8 cellular contexts compared by ENCODE assay signal in genomic region chr16:31700200-31700529, GRCh38.
DNase-seq lines count a peak whose midpoint lies in the region; ATAC-seq, FAIRE-seq and TF ChIP-seq lines count a peak whose summit lies in the region.

No MANE protein-coding gene starts in this region.

- H3K27ac Mint-ChIP-seq in activated B cell treated with CpG ODN at 0.5 μM for 24 hours = peak overlapping the region; percentile 77
- H3K27ac Mint-ChIP-seq in stimulated activated naive B cell treated with anti-CD40 and anti-IgM and Interleukin-4, amounts not matched to agents 10 μg/mL and 1 μg/mL and 100 μg/mL, for 72 hours = peak overlapping the region; percentile 80

- DNase-seq in A673 (ENCODE audit: low spot score) (no peak), GM10248 (ENCODE audit: extremely low spot score) (peak; percentile 90), HTR-8/SVneo (ENCODE audit: insufficient read length, low spot score) (peak; percentile 90), activated B cell treated with CpG ODN at 0.5 μM for 24 hours (no peak), hepatic stellate cell (ENCODE audit: low spot score) (peak; percentile 60), ecto neural progenitor cell (ENCODE audit: low spot score) (no peak)
- DNase-seq in stimulated activated naive B cell treated with anti-CD40 and anti-IgM and Interleukin-4, amounts not matched to agents 10 μg/mL and 1 μg/mL and 100 μg/mL, for 72 hours = no peak

- H3K36me3 ChIP-seq in A673 (ENCODE audit: insufficient read depth, low read length, poor library complexity, severe bottlenecking) = peaks cover 3% of the 10 kb centered on the region

- H3K4me1 Mint-ChIP-seq in activated B cell treated with CpG ODN at 0.5 μM for 24 hours = peaks cover 24% of the 10 kb centered on the region
- peaks cover 16 to 27% of the 10 kb centered on the region in 2 donors for H3K4me1 Mint-ChIP-seq in stimulated activated naive B cell treated with anti-CD40 and anti-IgM and Interleukin-4, amounts not matched to agents 10 μg/mL and 1 μg/mL and 100 μg/mL, for 72 hours

- no peak overlapping the region for H3K27ac ChIP-seq in A673 (ENCODE audit: low read depth, low read length, poor library complexity, severe bottlenecking)

- ATAC-seq in activated B cell treated with CpG ODN at 0.5 μM for 24 hours (ENCODE audit: low read depth) (peak; percentile 96), GM18907 (IDR thresholded peaks at IDR 0.05; ENCODE audit: unreplicated experiment) (no peak)
- peak; percentile 81 to 86 for ATAC-seq in stimulated activated naive B cell treated with anti-CD40 and anti-IgM and Interleukin-4, amounts not matched to agents 10 μg/mL and 1 μg/mL and 100 μg/mL, for 72 hours (replicated peaks)

- CTCF ChIA-PET in A673 (lab: Charles Lee) (no interaction called here), GM10248 (lab: Yijun Ruan, JAX) (interaction anchor here (0.7 to 0.9 kb wide), 2 partner anchors 9 to 11 kb away, joined by 3 to 4 read pairs; no protein-coding TSS in a partner anchor), activated B cell treated with CpG ODN at 0.5 μM for 24 hours (lab: Charles Lee) (interaction anchor here (0.9 to 1.2 kb wide), 2 partner anchors 9 to 13 kb away, joined by 3 read pairs; a partner anchor contains a TSS)

- intact Hi-C loops in A673 (cut with micrococcal nuclease; ENCODE audit: unreplicated experiment) (loop anchor here (5.0 kb wide), 1 partner anchor 193 kb away; the partner anchor contains the start of gene RUSF1), activated B cell treated with CpG ODN at 0.5 μM for 24 hours (cut with micrococcal nuclease) (loop anchor here (1.0 kb wide), 1 partner anchor 13 kb away; a partner anchor contains a TSS)

- peak overlapping the region; percentile 67 for H3K4me3 ChIP-seq in A673 (ENCODE audit: low read depth, low read length, poor library complexity, severe bottlenecking)

- H3K4me1 ChIP-seq in A673 (ENCODE audit: insufficient read depth, low read length, poor library complexity, severe bottlenecking) = no peaks in the 10 kb centered on the region

- TF ChIP-seq CTCF in A673 (conservative IDR thresholded peaks at IDR 0.05; ENCODE audit: low read depth, low read length) (no peak), GM10248 (IDR thresholded peaks at IDR 0.05; ENCODE audit: control extremely low read depth, extremely low read depth, low read depth, missing control alignments) (no peak), activated B cell treated with CpG ODN at 0.5 μM for 24 hours (IDR thresholded peaks at IDR 0.05) (no peak)

- no TSS peak for BruUV-seq in A673 (replicated peaks; lab: Mats Ljungman, UMichigan)

- H3K27me3 Mint-ChIP-seq in activated B cell treated with CpG ODN at 0.5 μM for 24 hours = no peaks in the 10 kb centered on the region
- no peaks in the 10 kb centered on the region for H3K27me3 Mint-ChIP-seq in stimulated activated naive B cell treated with anti-CD40 and anti-IgM and Interleukin-4, amounts not matched to agents 10 μg/mL and 1 μg/mL and 100 μg/mL, for 72 hours

- peaks cover 33% of the 10 kb centered on the region for H3K36me3 Mint-ChIP-seq in activated B cell treated with CpG ODN at 0.5 μM for 24 hours (ENCODE audit: low read depth)
- peaks cover 29 to 34% of the 10 kb centered on the region in 2 donors for H3K36me3 Mint-ChIP-seq in stimulated activated naive B cell treated with anti-CD40 and anti-IgM and Interleukin-4, amounts not matched to agents 10 μg/mL and 1 μg/mL and 100 μg/mL, for 72 hours

- POLR2A ChIA-PET in A673 (lab: Charles Lee; ENCODE audit: low non-redundant PET) (no interaction called here), GM10248 (lab: Yijun Ruan, JAX) (interaction anchor here (1.6 kb wide), 1 partner anchor 13 kb away, joined by 8 read pairs; a partner anchor contains a TSS), activated B cell treated with CpG ODN at 0.5 μM for 24 hours (lab: Charles Lee) (interaction anchor here (3.8 kb wide), 1 partner anchor 13 kb away, joined by 44 read pairs; a partner anchor contains a TSS)

- no peaks in the 10 kb centered on the region for H3K27me3 ChIP-seq in A673 (replicated peaks; ENCODE audit: insufficient read depth, low read depth, low read length, poor library complexity)

- H3K4me3 Mint-ChIP-seq in activated B cell treated with CpG ODN at 0.5 μM for 24 hours = peak overlapping the region; percentile 86
- peak overlapping the region; percentile 75 to 93 for H3K4me3 Mint-ChIP-seq in stimulated activated naive B cell treated with anti-CD40 and anti-IgM and Interleukin-4, amounts not matched to agents 10 μg/mL and 1 μg/mL and 100 μg/mL, for 72 hours

- no peak for FAIRE-seq in HTR-8/SVneo (lab: Jason Lieb, UNC)

- H3K9me3 ChIP-seq in A673 (ENCODE audit: low read depth, low read length, poor library complexity, severe bottlenecking) = no peaks in the 10 kb centered on the region

- no peaks in the 10 kb centered on the region for H3K9me3 Mint-ChIP-seq in activated B cell treated with CpG ODN at 0.5 μM for 24 hours
- H3K9me3 Mint-ChIP-seq in stimulated activated naive B cell treated with anti-CD40 and anti-IgM and Interleukin-4, amounts not matched to agents 10 μg/mL and 1 μg/mL and 100 μg/mL, for 72 hours = peaks cover 0 to 4% of the 10 kb centered on the region in 2 donors

Comparison
In these comparisons a context has a peak if more than half of its experiments do, and no peak if none do; other contexts are left out.
1. DNase-seq: peak in GM10248 (single experiment), HTR-8/SVneo (single experiment) and hepatic stellate cell (single experiment); none in A673 (single experiment), activated B cell treated with CpG ODN at 0.5 μM for 24 hours (single experiment), stimulated activated naive B cell treated with anti-CD40 and anti-IgM and Interleukin-4, amounts not matched to agents 10 μg/mL and 1 μg/mL and 100 μg/mL, for 72 hours (single experiment) and ecto neural progenitor cell (single experiment).